In genomic region chr11:26946209-26946828, GRCh38 we compare ENCODE assay signal across 1 cellular context.
TF ChIP-seq lines count a peak whose summit lies in the region.

No MANE protein-coding gene starts in this region.

TF ChIP-seq in SK-N-SH, 30 proteins besides CTCF, POLR2A, EP300 and RAD21 (continued from another document):
- TF ChIP-seq, protein P1, sequence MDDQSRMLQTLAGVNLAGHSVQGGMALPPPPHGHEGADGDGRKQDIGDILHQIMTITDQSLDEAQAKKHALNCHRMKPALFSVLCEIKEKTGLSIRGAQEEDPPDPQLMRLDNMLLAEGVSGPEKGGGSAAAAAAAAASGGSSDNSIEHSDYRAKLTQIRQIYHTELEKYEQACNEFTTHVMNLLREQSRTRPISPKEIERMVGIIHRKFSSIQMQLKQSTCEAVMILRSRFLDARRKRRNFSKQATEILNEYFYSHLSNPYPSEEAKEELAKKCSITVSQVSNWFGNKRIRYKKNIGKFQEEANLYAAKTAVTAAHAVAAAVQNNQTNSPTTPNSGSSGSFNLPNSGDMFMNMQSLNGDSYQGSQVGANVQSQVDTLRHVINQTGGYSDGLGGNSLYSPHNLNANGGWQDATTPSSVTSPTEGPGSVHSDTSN (IDR thresholded peaks at IDR 0.05): peak; percentile 44
TF ChIP-seq in SK-N-SH: peak in this region for 8.
